In the genomic region with DNA sequence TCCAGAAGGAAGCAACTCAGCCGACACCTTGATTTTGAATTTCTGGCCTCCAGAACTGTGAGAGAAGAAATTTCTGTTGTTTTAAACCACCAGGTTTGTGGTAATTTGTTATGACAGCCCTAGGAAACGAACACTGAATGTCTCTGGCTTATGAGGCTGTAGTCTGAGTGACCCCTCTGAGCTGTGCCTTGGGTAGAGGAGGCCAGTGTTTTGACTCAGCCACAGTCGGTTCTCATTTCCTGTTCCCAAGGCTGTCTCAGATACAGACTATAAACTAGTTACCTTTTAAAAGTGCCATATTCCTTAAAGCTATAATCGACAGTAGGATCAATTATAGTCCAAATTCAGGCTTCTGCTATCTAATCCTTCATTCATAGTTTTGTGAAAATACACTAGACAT, we compare ENCODE assay signal across 19 cellular contexts.
A peak's percentile ranks its signal among the peaks of the same experiment; 100 is the strongest.
DNase-seq lines count a peak whose midpoint lies in the region; ATAC-seq and TF ChIP-seq lines count a peak whose summit lies in the region.
"Had no signal": no experiment of that assay in that cellular context is flagged by ENCODE, and none has a peak within 500 bp of the region (broad histone marks: within the 10 kb centered on the region; RNA-seq: fewer than 3 reads in every experiment).

No MANE protein-coding gene starts in this region.

- H2BK120ac ChIP-seq in mesenchymal stem cell (ENCODE audit: low read depth, low read length) = no peak overlapping the region

- no peak overlapping the region for H2AK5ac ChIP-seq in mesenchymal stem cell (ENCODE audit: low read length, severe bottlenecking)

- no peaks in the 10 kb centered on the region for H3K79me1 ChIP-seq in mesenchymal stem cell (replicated peaks; ENCODE audit: low read length, poor library complexity, severe bottlenecking)

- H3K36me3 ChIP-seq in mesenchymal stem cell (ENCODE audit: control insufficient read depth in 1 of 2, insufficient read depth in 2 of 2, low read depth in 1 of 2, low read length in 2 of 2) (no peaks in the 10 kb centered on the region), aorta (ENCODE audit: control insufficient read depth in 1 of 2, insufficient read depth in 2 of 2, low read length in 1 of 2) (no peaks in the 10 kb centered on the region), mammary epithelial cell (ENCODE audit: insufficient read depth, low read length) (no peaks in the 10 kb centered on the region)

- H3K18ac ChIP-seq in mesenchymal stem cell (ENCODE audit: low read depth in 1 of 2, low read length in 2 of 2) = peak overlapping the region in 1 of 2 experiments; percentile 37

- no peak overlapping the region for H2BK15ac ChIP-seq in mesenchymal stem cell (ENCODE audit: low read depth, poor library complexity, severe bottlenecking)

- peak overlapping the region; percentile 13 for H4K8ac ChIP-seq in mesenchymal stem cell (ENCODE audit: low read length)

- peak; percentile 47 for ATAC-seq in GM18861 (IDR thresholded peaks at IDR 0.05; ENCODE audit: unreplicated experiment)
- ATAC-seq in GM21619 (IDR thresholded peaks at IDR 0.05; ENCODE audit: unreplicated experiment) = peak; percentile 74
- ATAC-seq in HG03432 (IDR thresholded peaks at IDR 0.05; ENCODE audit: unreplicated experiment) = peak; percentile 76
- no peak for ATAC-seq in aorta (ENCODE audit: low FRiP score)
- ATAC-seq: activated CD8-positive, alpha-beta memory T cell treated with anti-CD3 and anti-CD28 coated beads, Interleukin-2, amount 10 ng/mL, durations not matched to agents 7 days and 5 days; left colon had no signal

- no peak overlapping the region for H4K91ac ChIP-seq in mesenchymal stem cell (ENCODE audit: low read length)

- H3K9ac ChIP-seq in mesenchymal stem cell (ENCODE audit: low read length) (no peak overlapping the region), mammary epithelial cell (ENCODE audit: insufficient read depth, low read length) (no peak overlapping the region)

- no TSS peak for BruUV-seq in mammary epithelial cell (replicated peaks; lab: Mats Ljungman, UMichigan)

- dilution Hi-C loops in mammary epithelial cell (cut with HindIII; ENCODE audit: low sequenced_read_pairs) = no loop called here

- H3K27ac ChIP-seq in mesenchymal stem cell (ENCODE audit: low read length, poor library complexity, severe bottlenecking) (no peak overlapping the region), aorta (ENCODE audit: low read depth in 1 of 2, low read length in 2 of 2) (no peak overlapping the region), mammary epithelial cell (ENCODE audit: insufficient read depth, low read depth, low read length) (no peak overlapping the region)

- CTCF ChIA-PET in mammary epithelial cell (lab: Charles Lee; ENCODE audit: low non-redundant PET) = no interaction called here

- H2BK12ac ChIP-seq in mesenchymal stem cell (ENCODE audit: low read length in 2 of 2) = no peak overlapping the region

- in situ Hi-C loops in mammary epithelial cell (cut with MboI; ENCODE audit: low sequenced_read_pairs in 2 of 2) = no loop called here

- H3K4ac ChIP-seq in mesenchymal stem cell (ENCODE audit: low read depth in 1 of 2, low read length in 2 of 2) = no peak overlapping the region

- no peaks in the 10 kb centered on the region for H4K20me1 ChIP-seq in mammary epithelial cell (ENCODE audit: insufficient read depth, low read length)

- no peaks in the 10 kb centered on the region for H3K79me2 ChIP-seq in mammary epithelial cell (ENCODE audit: insufficient read depth, low read length)

- no peak overlapping the region for H2AFZ ChIP-seq in mesenchymal stem cell (ENCODE audit: low read depth, low read length)
- H2AFZ ChIP-seq in mammary epithelial cell (ENCODE audit: low read depth, low read length) = no peak overlapping the region

- H2BK5ac ChIP-seq in mesenchymal stem cell (ENCODE audit: low read depth, low read length, poor library complexity, severe bottlenecking) = no peak overlapping the region

- no peak overlapping the region for H3K14ac ChIP-seq in mesenchymal stem cell (ENCODE audit: low read length in 2 of 2)

- H3K4me2 ChIP-seq in mesenchymal stem cell (ENCODE audit: low read length, poor library complexity, severe bottlenecking) (no peak overlapping the region), mammary epithelial cell (ENCODE audit: insufficient read depth, low read depth, low read length) (no peak overlapping the region)

- intact Hi-C loops in aorta (cut with DNase I) (no loop called here), mammary epithelial cell (cut with micrococcal nuclease) (no loop called here)

- peaks cover 1% of the 10 kb centered on the region for H3K4me1 ChIP-seq in mesenchymal stem cell (ENCODE audit: control insufficient read depth, insufficient read depth, low read depth, low read length)
- no peaks in the 10 kb centered on the region for H3K4me1 ChIP-seq in aorta (ENCODE audit: control insufficient read depth in 1 of 2, insufficient read depth in 2 of 2, low read length in 2 of 2)
- no peaks in the 10 kb centered on the region for H3K4me1 ChIP-seq in mammary epithelial cell (ENCODE audit: insufficient read depth, low read length)

- no peak for TF ChIP-seq CTCF in mammary epithelial cell (conservative IDR thresholded peaks at IDR 0.05 in 1 of 2, IDR thresholded peaks at IDR 0.05 in 1 of 2; ENCODE audit: extremely low read depth in 1 of 2, insufficient read depth in 1 of 2, low read depth in 1 of 2, low read length in 2 of 2)

- DNase-seq in mesenchymal stem cell (no peak), iPS-NIHi7 (ENCODE audit: extremely low spot score) (no peak), anterior cingulate cortex (lab: John Stamatoyannopoulos, UW) (no peak), aorta (no peak), mammary epithelial cell (no peak)
- DNase-seq: activated CD4-positive, CD25-positive, alpha-beta regulatory T cell treated with anti-CD3 and anti-CD28 coated beads, Interleukin-2, amount 50 U/mL, for 72 hours; activated CD8-positive, alpha-beta memory T cell treated with anti-CD3 and anti-CD28 coated beads, Interleukin-2, amount 10 ng/mL, durations not matched to agents 7 days and 5 days; activated effector memory CD4-positive, alpha-beta T cell treated with Interleukin-2 at 50 U/mL for 16 hours; amniotic stem cell; cerebellar nuclear complex; endodermal cell; HCEC 1CT; hypothalamus; left colon; NCI-H446; SHP77 treated with DMSO at 0.1 percent for 48 hours had no signal

- H3K4me3 ChIP-seq in mesenchymal stem cell (ENCODE audit: insufficient read depth in 1 of 2, low read depth in 1 of 2, low read length in 2 of 2) (no peak overlapping the region), aorta (ENCODE audit: low read length in 2 of 2) (no peak overlapping the region), mammary epithelial cell (replicated peaks in 1 of 3; ENCODE audit: insufficient read depth in 1 of 3, low read depth in 2 of 3, low read length in 3 of 3) (no peak overlapping the region)

- no peak overlapping the region for H3K23ac ChIP-seq in mesenchymal stem cell (ENCODE audit: low read length in 2 of 2)

- 34% methylated on average over 3 of the region's 4 CpGs for WGBS in mesenchymal stem cell
- WGBS in aorta, 2 donors = 28 to 46% methylated on average over 4 of the region's 4 CpGs
- 33% methylated on average over 3 of the region's 4 CpGs for WGBS in mammary epithelial cell (ENCODE audit: low coverage, missing lambda C conversion rate)

- H3K27me3 ChIP-seq in mesenchymal stem cell (ENCODE audit: control insufficient read depth in 1 of 2, insufficient read depth in 1 of 2, low read length in 2 of 2) (no peaks in the 10 kb centered on the region), aorta (ENCODE audit: control insufficient read depth in 1 of 2, insufficient read depth in 2 of 2, low read length in 1 of 2) (no peaks in the 10 kb centered on the region), mammary epithelial cell (ENCODE audit: insufficient read depth, low read length) (no peaks in the 10 kb centered on the region)

- no peaks in the 10 kb centered on the region for H3K9me3 ChIP-seq in mesenchymal stem cell (ENCODE audit: control insufficient read depth, low read length)
- no peaks in the 10 kb centered on the region for H3K9me3 ChIP-seq in aorta (ENCODE audit: control insufficient read depth, low read length)
- H3K9me3 ChIP-seq in mammary epithelial cell (replicated peaks; ENCODE audit: insufficient read depth, low read length) = no peaks in the 10 kb centered on the region
